ENCODE assay signal across 11 cellular contexts in the genomic region with DNA sequence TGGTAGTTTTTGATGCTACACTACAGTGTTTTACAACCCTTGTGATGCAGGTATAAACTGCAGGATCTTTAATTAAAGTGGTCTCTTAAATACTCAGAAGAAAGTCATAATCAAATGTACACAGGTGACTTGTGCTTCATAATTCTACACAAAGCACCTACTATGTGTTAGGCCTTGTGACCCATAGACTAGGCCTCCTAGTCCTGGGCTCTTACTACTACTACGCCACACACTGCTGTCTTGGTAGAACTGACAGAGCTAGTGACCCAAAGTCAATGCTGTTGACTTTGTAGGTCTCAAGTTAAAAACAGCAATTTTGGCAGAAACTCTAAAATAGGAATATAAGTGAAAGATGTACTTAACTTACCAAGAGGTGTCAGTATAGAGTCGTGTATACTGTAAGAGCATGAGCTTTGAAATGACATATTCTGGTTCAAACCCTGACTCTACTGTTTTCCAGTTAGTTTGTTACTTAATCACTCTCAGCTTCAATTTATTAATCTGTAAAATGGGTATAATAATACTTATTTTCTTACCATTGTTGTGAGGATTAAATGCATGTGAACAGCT. TPM values are rescaled to one million over a fixed set of nuclear protein-coding genes. Genes with fewer than 3 reads are reported as not detected.
DNase-seq lines count a peak whose midpoint lies in the region; ATAC-seq and TF ChIP-seq lines count a peak whose summit lies in the region.
"Had no signal": no experiment of that assay in that cellular context is flagged by ENCODE, and none has a peak within 500 bp of the region (broad histone marks: within the 10 kb centered on the region; RNA-seq: fewer than 3 reads in every experiment).

No MANE protein-coding gene starts in this region.

- H3K36me3 Mint-ChIP-seq in endothelial cell (ENCODE audit: low read depth, unreplicated experiment), result no peaks in the 10 kb centered on the region

- no peaks in the 10 kb centered on the region for H3K27me3 Mint-ChIP-seq in endothelial cell (ENCODE audit: unreplicated experiment)

- POLR2A ChIA-PET in OCI-LY7 (lab: Charles Lee), result interaction anchor here (0.6 kb wide), 2 partner anchors 546 to 975 kb away, joined by 3 to 4 read pairs; no protein-coding TSS in a partner anchor

- CTCF ChIA-PET in OCI-LY7 (lab: Charles Lee; ENCODE audit: unreplicated experiment), result interaction anchor here (0.5 to 0.6 kb wide), 3 partner anchors 22 to 612 kb away, joined by 3 to 5 read pairs (median 3); no protein-coding TSS in a partner anchor

- ATAC-seq in Right ventricle myocardium inferior (no peak), HG03175 (IDR thresholded peaks at IDR 0.05; ENCODE audit: unreplicated experiment) (no peak), HG02938 (IDR thresholded peaks at IDR 0.05; ENCODE audit: unreplicated experiment) (no peak), HG02571 (IDR thresholded peaks at IDR 0.05; ENCODE audit: unreplicated experiment) (no peak)

- H2AFZ ChIP-seq in OCI-LY7 (ENCODE audit: low read length), result no peak overlapping the region

- H3K36me3 ChIP-seq in right atrium auricular region (no peaks in the 10 kb centered on the region), OCI-LY7 (ENCODE audit: insufficient read depth, low read length) (no peaks in the 10 kb centered on the region), uterus (no peaks in the 10 kb centered on the region)
- H3K36me3 ChIP-seq: BLaER1 treated with 17β-estradiol and CSF1 and Interleukin-3, amounts not matched to agents 10 nM and 100 nM; colonic mucosa had no signal

- H3K9me3 Mint-ChIP-seq in endothelial cell (ENCODE audit: unreplicated experiment), result no peaks in the 10 kb centered on the region

- no peaks in the 10 kb centered on the region for H3K27me3 ChIP-seq in right atrium auricular region
- no peaks in the 10 kb centered on the region for H3K27me3 ChIP-seq in uterus
- H3K27me3 ChIP-seq: BLaER1 treated with 17β-estradiol and CSF1 and Interleukin-3, amounts not matched to agents 10 nM and 100 nM; colonic mucosa had no signal

- DNase-seq in right atrium auricular region (ENCODE audit: low spot score), result no peak
- DNase-seq in Right ventricle myocardium inferior (ENCODE audit: missing footprints), result no peak
- peak; percentile 29 for DNase-seq in OCI-LY7 (ENCODE audit: low spot score)
- no peak for DNase-seq in endothelial cell (ENCODE audit: low spot score)
- DNase-seq in uterus, result no peak
- DNase-seq: colonic mucosa, RPMI8226 had no signal

- TF ChIP-seq CTCF in right atrium auricular region (IDR thresholded peaks at IDR 0.05) (no peak), OCI-LY7 (conservative IDR thresholded peaks at IDR 0.05; ENCODE audit: low read length) (peak; percentile 68), endothelial cell (IDR thresholded peaks at IDR 0.05; ENCODE audit: unreplicated experiment) (peak; percentile 12), uterus (IDR thresholded peaks at IDR 0.05) (no peak)

- intact Hi-C loops in Right ventricle myocardium inferior (cut with DNase I), result loop anchor here (5.0 kb wide), 1 partner anchor 133 kb away; no protein-coding TSS in a partner anchor
- intact Hi-C loops in OCI-LY7 (cut with micrococcal nuclease; ENCODE audit: unreplicated experiment), result no loop called here
- intact Hi-C loops in uterus (cut with DNase I; ENCODE audit: low total_unique reads), result no loop called here

- H3K4me3 Mint-ChIP-seq in endothelial cell (ENCODE audit: unreplicated experiment), result no peak overlapping the region

- H4K20me1 ChIP-seq in OCI-LY7 (ENCODE audit: insufficient read depth, low read length), result no peaks in the 10 kb centered on the region
- H4K20me1 ChIP-seq: BLaER1 treated with 17β-estradiol and CSF1 and Interleukin-3, amounts not matched to agents 10 nM and 100 nM had no signal

- no TSS peak for BruUV-seq in OCI-LY7 (replicated peaks; lab: Mats Ljungman, UMichigan)

- H3K4me1 Mint-ChIP-seq in endothelial cell (ENCODE audit: unreplicated experiment), result peaks cover 10% of the 10 kb centered on the region

- no peaks in the 10 kb centered on the region for H3K9me3 ChIP-seq in right atrium auricular region
- H3K9me3 ChIP-seq in OCI-LY7 (ENCODE audit: low read length), result no peaks in the 10 kb centered on the region
- no peaks in the 10 kb centered on the region for H3K9me3 ChIP-seq in uterus
- H3K9me3 ChIP-seq: BLaER1 treated with 17β-estradiol and CSF1 and Interleukin-3, amounts not matched to agents 10 nM and 100 nM; colonic mucosa had no signal

- H3K9me2 ChIP-seq in OCI-LY7 (ENCODE audit: insufficient read depth, low read length), result no peaks in the 10 kb centered on the region

- H3K79me2 ChIP-seq in OCI-LY7 (ENCODE audit: insufficient read depth, low read depth, low read length), result no peaks in the 10 kb centered on the region

- peak overlapping the region; percentile 31 to 58 for H3K27ac ChIP-seq in right atrium auricular region
- H3K27ac ChIP-seq in OCI-LY7 (ENCODE audit: low read depth, low read length, poor library complexity, severe bottlenecking), result no peak overlapping the region
- peak overlapping the region; percentile 1 to 5 for H3K27ac ChIP-seq in uterus
- H3K27ac ChIP-seq: colonic mucosa had no signal

- no peaks in the 10 kb centered on the region for H3K4me1 ChIP-seq in right atrium auricular region
- H3K4me1 ChIP-seq in OCI-LY7 (ENCODE audit: insufficient read depth, low read length, poor library complexity, severe bottlenecking), result no peaks in the 10 kb centered on the region
- H3K4me1 ChIP-seq in uterus, result no peaks in the 10 kb centered on the region
- H3K4me1 ChIP-seq: colonic mucosa had no signal

- no peak for TF ChIP-seq POLR2A in uterus (IDR thresholded peaks at IDR 0.05)

- H3K4me2 ChIP-seq in OCI-LY7 (ENCODE audit: low read length), result no peak overlapping the region

- H3K27ac Mint-ChIP-seq in endothelial cell (ENCODE audit: unreplicated experiment), result no peak overlapping the region

- H3K4me3 ChIP-seq in right atrium auricular region (no peak overlapping the region), OCI-LY7 (ENCODE audit: low read depth, low read length, poor library complexity, severe bottlenecking) (no peak overlapping the region), uterus (no peak overlapping the region)
- H3K4me3 ChIP-seq: BLaER1 treated with 17β-estradiol and CSF1 and Interleukin-3, amounts not matched to agents 10 nM and 100 nM; colonic mucosa had no signal

RNA-seq across cellular contexts. Expression of gene LMO4, which starts 48.6 kb away (rescaled TPM):
- total RNA-seq in right atrium auricular region (10 to 100 TPM; 32.7 to 47.7 TPM), Right ventricle myocardium inferior (44.3 TPM), OCI-LY7 (2022) (35.8 and 51.2 TPM in 2 replicates), endothelial cell (ENCODE audit: unreplicated experiment) (25.9 TPM), uterus (100 to 1,000 TPM in 1 of 4 donors, 10 to 100 TPM in 3; 38.7 to 178 (median 60.9) TPM)
- 14.5 and 19.9 TPM in 2 replicates for total RNA-seq in OCI-LY7 (2014; rRNA removed; shearing (Covaris generic))

Comparison
In these comparisons a context has a peak if more than half of its experiments do, and no peak if none do; other contexts are left out.
1. CTCF ChIP-seq: peak in OCI-LY7 (single experiment) and endothelial cell (single experiment); none in right atrium auricular region (0 of 2) and uterus (0 of 4).